Comparison of ENCODE assay signal across 8 cellular contexts in genomic region chr12:56020437-56021189, GRCh38. TPM values are rescaled to one million over a fixed set of nuclear protein-coding genes. Genes with fewer than 3 reads are reported as not detected.
DNase-seq lines count a peak whose midpoint lies in the region; ATAC-seq and TF ChIP-seq lines count a peak whose summit lies in the region.

IKZF4 (plus strand) TSS chr12:56021043; CDS start chr12:56021494, 451 bp downstream.

- no peak for TF ChIP-seq CTCF in esophagus muscularis mucosa (IDR thresholded peaks at IDR 0.05)
- no peak for TF ChIP-seq CTCF in OCI-LY7 (conservative IDR thresholded peaks at IDR 0.05; ENCODE audit: low read length)

- peaks cover 2% of the 10 kb centered on the region for H3K36me3 ChIP-seq in H7 (replicated peaks; ENCODE audit: control insufficient read depth, insufficient read depth, low read length)
- peaks cover 0 to 42% (median 20%) of the 10 kb centered on the region in 4 donors for H3K36me3 ChIP-seq in esophagus muscularis mucosa
- H3K36me3 ChIP-seq in muscle layer of colon (ENCODE audit: insufficient read depth, low read length), result peaks cover 8% of the 10 kb centered on the region
- no peaks in the 10 kb centered on the region for H3K36me3 ChIP-seq in OCI-LY7 (ENCODE audit: insufficient read depth, low read length)

- H3K27me3 ChIP-seq in H7 (ENCODE audit: control insufficient read depth, insufficient read depth, low read length) (no peaks in the 10 kb centered on the region), esophagus muscularis mucosa (no peaks in the 10 kb centered on the region), muscle layer of colon (ENCODE audit: control insufficient read depth in 1 of 2, insufficient read depth in 2 of 2, low read length in 2 of 2) (no peaks in the 10 kb centered on the region)

- no TSS peak for BruUV-seq in OCI-LY7 (replicated peaks; lab: Mats Ljungman, UMichigan)

- WGBS in esophagus muscularis mucosa, result 12% methylated on average over 10 of the region's 10 CpGs

- intact Hi-C loops in esophagus muscularis mucosa (cut with DNase I) (no loop called here), OCI-LY7 (cut with micrococcal nuclease; ENCODE audit: unreplicated experiment) (no loop called here)

- ATAC-seq in HG03045 (IDR thresholded peaks at IDR 0.05; ENCODE audit: unreplicated experiment), result no peak

- peak within 1 kb of the TSS; percentile 25 for H3K9ac ChIP-seq in muscle layer of colon (ENCODE audit: low read length)

- H3K9me3 ChIP-seq in esophagus muscularis mucosa, result no peaks in the 10 kb centered on the region
- H3K9me3 ChIP-seq in muscle layer of colon (ENCODE audit: low read length), result no peaks in the 10 kb centered on the region
- H3K9me3 ChIP-seq in OCI-LY7 (ENCODE audit: low read length), result no peaks in the 10 kb centered on the region

- CTCF ChIA-PET in OCI-LY7 (lab: Charles Lee; ENCODE audit: unreplicated experiment), result no interaction called here

- H3K27ac ChIP-seq in esophagus muscularis mucosa (replicated peaks in 1 of 4), result peak within 1 kb of the TSS; percentile 75 to 89 (median 82)
- H3K27ac ChIP-seq in muscle layer of colon (ENCODE audit: low read depth, low read length), result peak within 1 kb of the TSS; percentile 84
- no peak within 1 kb of the TSS for H3K27ac ChIP-seq in OCI-LY7 (ENCODE audit: low read depth, low read length, poor library complexity, severe bottlenecking)

- no peaks in the 10 kb centered on the region for H3K9me2 ChIP-seq in OCI-LY7 (ENCODE audit: insufficient read depth, low read length)

- no peaks in the 10 kb centered on the region for H4K20me1 ChIP-seq in OCI-LY7 (ENCODE audit: insufficient read depth, low read length)

- peak; percentile 88 for DNase-seq in H7
- DNase-seq in UCSD-AML1 (lab: John Stamatoyannopoulos, UW; ENCODE audit: unreplicated experiment), result peak; percentile 73
- DNase-seq in esophagus muscularis mucosa (ENCODE audit: extremely low spot score), result no peak
- no peak for DNase-seq in NCI-H1048 (lab: John Stamatoyannopoulos, UW)
- DNase-seq in SW 1271 (lab: John Stamatoyannopoulos, UW), result no peak
- no peak for DNase-seq in OCI-LY7 (ENCODE audit: low spot score)

- POLR2A ChIA-PET in OCI-LY7 (lab: Charles Lee), result interaction anchor here (0.6 kb wide), 1 partner anchor 26 kb away, joined by 3 read pairs; no protein-coding TSS in a partner anchor

- no peak for TF ChIP-seq POLR2A in esophagus muscularis mucosa (IDR thresholded peaks at IDR 0.05; ENCODE audit: low read depth)

- H3K4me3 ChIP-seq in H7 (ENCODE audit: insufficient read depth, low read depth, low read length) (peak within 1 kb of the TSS; percentile 42), esophagus muscularis mucosa (peak within 1 kb of the TSS; percentile 40 to 57 (median 48)), muscle layer of colon (ENCODE audit: low read depth in 1 of 2, low read length in 2 of 2) (peak within 1 kb of the TSS; percentile 24 to 49), OCI-LY7 (ENCODE audit: low read depth, low read length, poor library complexity, severe bottlenecking) (no peak within 1 kb of the TSS)

- TF ChIP-seq EP300 in esophagus muscularis mucosa (IDR thresholded peaks at IDR 0.05), result no peak

- no peaks in the 10 kb centered on the region for H3K79me2 ChIP-seq in OCI-LY7 (ENCODE audit: insufficient read depth, low read depth, low read length)

- H3K4me1 ChIP-seq in esophagus muscularis mucosa (peaks cover 11 to 32% (median 30%) of the 10 kb centered on the region in 4 donors), muscle layer of colon (ENCODE audit: insufficient read depth, low read length) (peaks cover 19% of the 10 kb centered on the region), OCI-LY7 (ENCODE audit: insufficient read depth, low read length, poor library complexity, severe bottlenecking) (no peaks in the 10 kb centered on the region)

- no peak within 1 kb of the TSS for H2AFZ ChIP-seq in OCI-LY7 (ENCODE audit: low read length)

- H3K4me2 ChIP-seq in OCI-LY7 (ENCODE audit: low read length), result no peak within 1 kb of the TSS

RNA-seq across cellular contexts. Expression of gene IKZF4, which starts in this region (rescaled TPM):
- total RNA-seq in H7 (2014; rRNA removed; shearing (Covaris generic)), result 1.5 and 3.7 TPM in 2 replicates
- total RNA-seq in esophagus muscularis mucosa (10 to 100 TPM in 2 of 4 donors, 1 to 10 TPM in 2; 6.2 to 20.4 (median 9.7) TPM), OCI-LY7 (2022) (6.0 and 8.8 TPM in 2 replicates)
- 0.90 and 1.3 TPM in 2 replicates for total RNA-seq in OCI-LY7 (2014; rRNA removed; shearing (Covaris generic))

Comparison
In these comparisons a context has a peak if more than half of its experiments do, and no peak if none do; other contexts are left out.
1. DNase-seq: peak in H7 (single experiment) and UCSD-AML1 (single experiment); none in esophagus muscularis mucosa (single experiment), NCI-H1048 (single experiment), SW 1271 (0 of 2) and OCI-LY7 (single experiment).